1 cellular context compared by ENCODE assay signal in the genomic region with DNA sequence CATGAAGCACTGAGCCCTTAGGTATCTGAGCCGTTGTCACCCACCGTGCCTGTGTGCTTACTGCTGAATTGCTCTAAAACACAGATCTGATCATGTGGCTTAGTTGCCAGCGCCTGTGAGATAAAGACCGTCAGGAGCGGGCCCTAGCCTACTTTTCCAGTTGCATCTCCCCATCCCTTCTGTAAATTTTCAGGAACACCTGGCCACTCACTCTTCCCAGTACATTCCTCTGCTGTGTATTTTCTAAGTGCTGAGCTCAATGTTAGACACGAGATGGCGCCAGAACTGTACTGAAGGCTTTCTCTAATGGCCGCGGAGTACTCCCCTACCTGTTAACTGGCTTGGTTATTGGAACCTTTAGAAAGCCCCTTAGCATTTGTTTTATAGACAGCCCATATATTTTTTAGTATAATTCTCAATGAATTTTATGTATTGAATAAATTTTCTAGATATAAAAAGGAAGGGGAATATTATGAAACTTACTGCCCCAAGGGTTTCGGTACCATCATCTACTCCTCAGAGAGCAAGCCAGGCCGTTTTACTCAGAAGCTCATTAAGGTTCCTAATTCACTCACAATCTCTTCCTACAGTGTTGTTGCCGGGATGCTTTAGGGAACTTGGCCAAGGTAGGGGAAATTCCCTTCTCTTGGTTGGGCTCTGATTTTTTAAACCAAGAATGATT.
TF ChIP-seq lines count a peak whose summit lies in the region.

No MANE protein-coding gene starts in this region.

TF ChIP-seq in GM23338, 12 proteins besides CTCF, POLR2A, EP300 and RAD21 (continued from another document):
- TF ChIP-seq, protein P1, sequence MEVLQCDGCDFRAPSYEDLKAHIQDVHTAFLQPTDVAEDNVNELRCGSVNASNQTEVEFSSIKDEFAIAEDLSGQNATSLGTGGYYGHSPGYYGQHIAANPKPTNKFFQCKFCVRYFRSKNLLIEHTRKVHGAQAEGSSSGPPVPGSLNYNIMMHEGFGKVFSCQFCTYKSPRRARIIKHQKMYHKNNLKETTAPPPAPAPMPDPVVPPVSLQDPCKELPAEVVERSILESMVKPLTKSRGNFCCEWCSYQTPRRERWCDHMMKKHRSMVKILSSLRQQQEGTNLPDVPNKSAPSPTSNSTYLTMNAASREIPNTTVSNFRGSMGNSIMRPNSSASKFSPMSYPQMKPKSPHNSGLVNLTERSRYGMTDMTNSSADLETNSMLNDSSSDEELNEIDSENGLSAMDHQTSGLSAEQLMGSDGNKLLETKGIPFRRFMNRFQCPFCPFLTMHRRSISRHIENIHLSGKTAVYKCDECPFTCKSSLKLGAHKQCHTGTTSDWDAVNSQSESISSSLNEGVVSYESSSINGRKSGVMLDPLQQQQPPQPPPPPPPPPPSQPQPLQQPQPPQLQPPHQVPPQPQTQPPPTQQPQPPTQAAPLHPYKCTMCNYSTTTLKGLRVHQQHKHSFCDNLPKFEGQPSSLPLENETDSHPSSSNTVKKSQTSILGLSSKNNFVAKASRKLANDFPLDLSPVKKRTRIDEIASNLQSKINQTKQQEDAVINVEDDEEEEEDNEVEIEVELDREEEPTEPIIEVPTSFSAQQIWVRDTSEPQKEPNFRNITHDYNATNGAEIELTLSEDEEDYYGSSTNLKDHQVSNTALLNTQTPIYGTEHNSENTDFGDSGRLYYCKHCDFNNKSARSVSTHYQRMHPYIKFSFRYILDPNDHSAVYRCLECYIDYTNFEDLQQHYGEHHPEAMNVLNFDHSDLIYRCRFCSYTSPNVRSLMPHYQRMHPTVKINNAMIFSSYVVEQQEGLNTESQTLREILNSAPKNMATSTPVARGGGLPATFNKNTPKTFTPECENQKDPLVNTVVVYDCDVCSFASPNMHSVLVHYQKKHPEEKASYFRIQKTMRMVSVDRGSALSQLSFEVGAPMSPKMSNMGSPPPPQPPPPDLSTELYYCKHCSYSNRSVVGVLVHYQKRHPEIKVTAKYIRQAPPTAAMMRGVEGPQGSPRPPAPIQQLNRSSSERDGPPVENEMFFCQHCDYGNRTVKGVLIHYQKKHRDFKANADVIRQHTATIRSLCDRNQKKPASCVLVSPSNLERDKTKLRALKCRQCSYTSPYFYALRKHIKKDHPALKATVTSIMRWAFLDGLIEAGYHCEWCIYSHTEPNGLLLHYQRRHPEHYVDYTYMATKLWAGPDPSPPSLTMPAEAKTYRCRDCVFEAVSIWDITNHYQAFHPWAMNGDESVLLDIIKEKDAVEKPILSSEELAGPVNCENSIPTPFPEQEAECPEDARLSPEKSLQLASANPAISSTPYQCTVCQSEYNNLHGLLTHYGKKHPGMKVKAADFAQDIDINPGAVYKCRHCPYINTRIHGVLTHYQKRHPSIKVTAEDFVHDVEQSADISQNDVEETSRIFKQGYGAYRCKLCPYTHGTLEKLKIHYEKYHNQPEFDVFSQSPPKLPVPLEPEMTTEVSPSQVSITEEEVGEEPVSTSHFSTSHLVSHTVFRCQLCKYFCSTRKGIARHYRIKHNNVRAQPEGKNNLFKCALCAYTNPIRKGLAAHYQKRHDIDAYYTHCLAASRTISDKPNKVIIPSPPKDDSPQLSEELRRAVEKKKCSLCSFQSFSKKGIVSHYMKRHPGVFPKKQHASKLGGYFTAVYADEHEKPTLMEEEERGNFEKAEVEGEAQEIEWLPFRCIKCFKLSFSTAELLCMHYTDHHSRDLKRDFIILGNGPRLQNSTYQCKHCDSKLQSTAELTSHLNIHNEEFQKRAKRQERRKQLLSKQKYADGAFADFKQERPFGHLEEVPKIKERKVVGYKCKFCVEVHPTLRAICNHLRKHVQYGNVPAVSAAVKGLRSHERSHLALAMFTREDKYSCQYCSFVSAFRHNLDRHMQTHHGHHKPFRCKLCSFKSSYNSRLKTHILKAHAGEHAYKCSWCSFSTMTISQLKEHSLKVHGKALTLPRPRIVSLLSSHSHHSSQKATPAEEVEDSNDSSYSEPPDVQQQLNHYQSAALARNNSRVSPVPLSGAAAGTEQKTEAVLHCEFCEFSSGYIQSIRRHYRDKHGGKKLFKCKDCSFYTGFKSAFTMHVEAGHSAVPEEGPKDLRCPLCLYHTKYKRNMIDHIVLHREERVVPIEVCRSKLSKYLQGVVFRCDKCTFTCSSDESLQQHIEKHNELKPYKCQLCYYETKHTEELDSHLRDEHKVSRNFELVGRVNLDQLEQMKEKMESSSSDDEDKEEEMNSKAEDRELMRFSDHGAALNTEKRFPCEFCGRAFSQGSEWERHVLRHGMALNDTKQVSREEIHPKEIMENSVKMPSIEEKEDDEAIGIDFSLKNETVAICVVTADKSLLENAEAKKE (CRISPR knock-in tag; IDR thresholded peaks at IDR 0.05), result no peak
- TF ChIP-seq, protein P2, sequence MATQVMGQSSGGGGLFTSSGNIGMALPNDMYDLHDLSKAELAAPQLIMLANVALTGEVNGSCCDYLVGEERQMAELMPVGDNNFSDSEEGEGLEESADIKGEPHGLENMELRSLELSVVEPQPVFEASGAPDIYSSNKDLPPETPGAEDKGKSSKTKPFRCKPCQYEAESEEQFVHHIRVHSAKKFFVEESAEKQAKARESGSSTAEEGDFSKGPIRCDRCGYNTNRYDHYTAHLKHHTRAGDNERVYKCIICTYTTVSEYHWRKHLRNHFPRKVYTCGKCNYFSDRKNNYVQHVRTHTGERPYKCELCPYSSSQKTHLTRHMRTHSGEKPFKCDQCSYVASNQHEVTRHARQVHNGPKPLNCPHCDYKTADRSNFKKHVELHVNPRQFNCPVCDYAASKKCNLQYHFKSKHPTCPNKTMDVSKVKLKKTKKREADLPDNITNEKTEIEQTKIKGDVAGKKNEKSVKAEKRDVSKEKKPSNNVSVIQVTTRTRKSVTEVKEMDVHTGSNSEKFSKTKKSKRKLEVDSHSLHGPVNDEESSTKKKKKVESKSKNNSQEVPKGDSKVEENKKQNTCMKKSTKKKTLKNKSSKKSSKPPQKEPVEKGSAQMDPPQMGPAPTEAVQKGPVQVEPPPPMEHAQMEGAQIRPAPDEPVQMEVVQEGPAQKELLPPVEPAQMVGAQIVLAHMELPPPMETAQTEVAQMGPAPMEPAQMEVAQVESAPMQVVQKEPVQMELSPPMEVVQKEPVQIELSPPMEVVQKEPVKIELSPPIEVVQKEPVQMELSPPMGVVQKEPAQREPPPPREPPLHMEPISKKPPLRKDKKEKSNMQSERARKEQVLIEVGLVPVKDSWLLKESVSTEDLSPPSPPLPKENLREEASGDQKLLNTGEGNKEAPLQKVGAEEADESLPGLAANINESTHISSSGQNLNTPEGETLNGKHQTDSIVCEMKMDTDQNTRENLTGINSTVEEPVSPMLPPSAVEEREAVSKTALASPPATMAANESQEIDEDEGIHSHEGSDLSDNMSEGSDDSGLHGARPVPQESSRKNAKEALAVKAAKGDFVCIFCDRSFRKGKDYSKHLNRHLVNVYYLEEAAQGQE (IDR thresholded peaks at IDR 0.05; ENCODE audit: unreplicated experiment), result no peak
- TF ChIP-seq STAT1 (IDR thresholded peaks at IDR 0.05; ENCODE audit: unreplicated experiment), result no peak
- TF ChIP-seq, protein P3, sequence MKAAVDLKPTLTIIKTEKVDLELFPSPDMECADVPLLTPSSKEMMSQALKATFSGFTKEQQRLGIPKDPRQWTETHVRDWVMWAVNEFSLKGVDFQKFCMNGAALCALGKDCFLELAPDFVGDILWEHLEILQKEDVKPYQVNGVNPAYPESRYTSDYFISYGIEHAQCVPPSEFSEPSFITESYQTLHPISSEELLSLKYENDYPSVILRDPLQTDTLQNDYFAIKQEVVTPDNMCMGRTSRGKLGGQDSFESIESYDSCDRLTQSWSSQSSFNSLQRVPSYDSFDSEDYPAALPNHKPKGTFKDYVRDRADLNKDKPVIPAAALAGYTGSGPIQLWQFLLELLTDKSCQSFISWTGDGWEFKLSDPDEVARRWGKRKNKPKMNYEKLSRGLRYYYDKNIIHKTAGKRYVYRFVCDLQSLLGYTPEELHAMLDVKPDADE (IDR thresholded peaks at IDR 0.05), result no peak
- no peak for TF ChIP-seq EZH2phosphoT487 (IDR thresholded peaks at IDR 0.05; ENCODE audit: unreplicated experiment)
TF ChIP-seq in GM23338: peak in this region for 0.
